ENCODE assay signal across 10 cellular contexts in the genomic region with DNA sequence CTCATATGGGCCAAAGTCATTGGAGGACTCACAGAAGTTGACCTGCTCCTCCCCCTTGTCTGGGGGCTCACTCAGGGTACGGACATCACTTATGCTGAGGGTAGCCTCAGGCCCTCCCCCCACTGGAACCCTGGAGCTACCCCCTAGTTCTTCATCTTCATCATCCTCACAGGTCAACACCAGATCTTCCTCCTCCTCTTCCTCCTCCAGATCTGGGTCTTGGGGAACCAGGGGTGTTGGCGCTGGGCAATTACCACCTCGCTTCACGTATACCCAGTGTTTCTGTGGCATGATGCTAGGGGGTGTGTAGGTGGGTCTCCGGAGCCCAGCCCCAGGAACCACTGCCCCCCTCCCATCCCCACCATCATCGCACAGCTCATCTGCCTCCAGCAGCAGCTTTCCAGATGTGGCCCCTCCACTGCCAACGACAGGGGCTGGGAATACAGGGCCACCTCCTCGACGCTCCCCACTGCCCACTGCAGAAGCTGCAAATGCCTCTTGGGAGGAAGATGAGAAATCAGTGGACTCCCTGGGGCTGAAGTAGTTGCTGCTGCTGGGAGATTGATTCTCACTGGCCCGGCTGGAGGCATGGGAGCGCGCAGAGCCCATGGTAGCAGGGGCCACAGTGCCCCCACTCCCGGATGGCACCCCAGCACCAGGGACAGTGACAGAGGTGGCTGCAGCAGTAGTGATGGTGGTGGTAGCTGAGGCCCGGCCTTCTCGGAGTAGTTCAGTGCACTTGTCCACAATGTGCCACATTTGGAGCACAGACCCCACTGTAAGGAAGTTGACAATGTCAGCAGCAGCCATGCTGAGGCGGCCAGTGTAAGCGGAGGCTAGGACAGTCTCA. TPM values are rescaled to one million over a fixed set of nuclear protein-coding genes. Genes with fewer than 3 reads are reported as not detected.
DNase-seq lines count a peak whose midpoint lies in the region; ATAC-seq and TF ChIP-seq lines count a peak whose summit lies in the region.
"Had no signal": no experiment of that assay in that cellular context is flagged by ENCODE, and none has a peak within 500 bp of the region (broad histone marks: within the 10 kb centered on the region; RNA-seq: fewer than 3 reads in every experiment).

No MANE protein-coding gene starts in this region.

- H3K4me1 Mint-ChIP-seq in activated naive CD4-positive, alpha-beta T cell treated with anti-CD3 and anti-CD28 coated beads for 36 hours (ENCODE audit: low read depth) = peaks cover 75% of the 10 kb centered on the region
- peaks cover 78% of the 10 kb centered on the region for H3K4me1 Mint-ChIP-seq in activated CD8-positive, alpha-beta T cell treated with anti-CD3 and anti-CD28 coated beads, Interleukin-2, amount 10 ng/mL, durations not matched to agents 7 days and 5 days (ENCODE audit: low read depth)

- H3K27me3 Mint-ChIP-seq in activated naive CD4-positive, alpha-beta T cell treated with anti-CD3 and anti-CD28 coated beads for 36 hours (ENCODE audit: low read depth) = no peaks in the 10 kb centered on the region
- no peaks in the 10 kb centered on the region for H3K27me3 Mint-ChIP-seq in activated CD8-positive, alpha-beta T cell treated with anti-CD3 and anti-CD28 coated beads, Interleukin-2, amount 10 ng/mL, durations not matched to agents 7 days and 5 days (ENCODE audit: low read depth)

- H3K14ac ChIP-seq in mesenchymal stem cell (ENCODE audit: low read length in 2 of 2) = no peak overlapping the region

- 95% methylated on average over 13 of the region's 17 CpGs for WGBS in mesenchymal stem cell
- WGBS in thymus = 98% methylated on average over 17 of the region's 17 CpGs
- 61 to 69% methylated on average over 10 to 17 of the region's 17 CpGs for WGBS in testis, 2 donors

- CTCF ChIA-PET in activated naive CD4-positive, alpha-beta T cell treated with anti-CD3 and anti-CD28 coated beads for 36 hours (lab: Charles Lee) = no interaction called here
- CTCF ChIA-PET in activated CD8-positive, alpha-beta T cell treated with anti-CD3 and anti-CD28 coated beads, Interleukin-2, amount 10 ng/mL, durations not matched to agents 7 days and 5 days (lab: Charles Lee) = interaction anchor here (4.6 kb wide), 1 partner anchor 29 kb away, joined by 36 read pairs; no protein-coding TSS in a partner anchor

- H4K8ac ChIP-seq in mesenchymal stem cell (ENCODE audit: low read length) = peak overlapping the region; percentile 19

- no peak for DNase-seq in activated naive CD4-positive, alpha-beta T cell treated with anti-CD3 and anti-CD28 coated beads for 36 hours
- no peak for DNase-seq in activated naive CD4-positive, alpha-beta T cell treated with anti-CD3 and anti-CD28 coated beads, Interleukin-2, amount 50 U/mL, for 16 hours
- no peak for DNase-seq in activated CD8-positive, alpha-beta T cell treated with anti-CD3 and anti-CD28 coated beads, Interleukin-2, amount 10 ng/mL, durations not matched to agents 7 days and 5 days
- no peak for DNase-seq in mesenchymal stem cell
- no peak for DNase-seq in cerebellum (ENCODE audit: low spot score)
- no peak for DNase-seq in testis
- DNase-seq: activated CD4-positive, alpha-beta T cell treated with anti-CD3 and anti-CD28 coated beads for 48 hours had no signal

- ATAC-seq in activated CD8-positive, alpha-beta T cell treated with anti-CD3 and anti-CD28 coated beads, Interleukin-2, amount 10 ng/mL, durations not matched to agents 7 days and 5 days = no peak
- ATAC-seq in GM18858 (IDR thresholded peaks at IDR 0.05; ENCODE audit: unreplicated experiment) = no peak
- ATAC-seq: left lobe of liver had no signal

- TF ChIP-seq POLR2A in testis (IDR thresholded peaks at IDR 0.05) = no peak

- no peak for TF ChIP-seq CTCF in testis (IDR thresholded peaks at IDR 0.05)

- no peak overlapping the region for H2BK120ac ChIP-seq in mesenchymal stem cell (ENCODE audit: low read depth, low read length)

- H3K9me3 Mint-ChIP-seq in activated naive CD4-positive, alpha-beta T cell treated with anti-CD3 and anti-CD28 coated beads for 36 hours = no peaks in the 10 kb centered on the region
- no peaks in the 10 kb centered on the region for H3K9me3 Mint-ChIP-seq in activated CD8-positive, alpha-beta T cell treated with anti-CD3 and anti-CD28 coated beads, Interleukin-2, amount 10 ng/mL, durations not matched to agents 7 days and 5 days (ENCODE audit: insufficient read depth)

- H3K36me3 ChIP-seq in mesenchymal stem cell (ENCODE audit: control insufficient read depth in 1 of 2, insufficient read depth in 2 of 2, low read depth in 1 of 2, low read length in 2 of 2) = peaks cover 39 to 44% of the 10 kb centered on the region in 2 experiments
- peaks cover 23% of the 10 kb centered on the region for H3K36me3 ChIP-seq in thymus (ENCODE audit: control insufficient read depth, insufficient read depth)
- no peaks in the 10 kb centered on the region for H3K36me3 ChIP-seq in testis (ENCODE audit: low read depth, missing control alignments)

- peaks cover 41% of the 10 kb centered on the region for H3K36me3 Mint-ChIP-seq in activated naive CD4-positive, alpha-beta T cell treated with anti-CD3 and anti-CD28 coated beads for 36 hours (ENCODE audit: low read depth)
- peaks cover 78% of the 10 kb centered on the region for H3K36me3 Mint-ChIP-seq in activated CD8-positive, alpha-beta T cell treated with anti-CD3 and anti-CD28 coated beads, Interleukin-2, amount 10 ng/mL, durations not matched to agents 7 days and 5 days (ENCODE audit: low read depth)

- H3K4me3 Mint-ChIP-seq in activated naive CD4-positive, alpha-beta T cell treated with anti-CD3 and anti-CD28 coated beads for 36 hours = peak overlapping the region; percentile 99
- H3K4me3 Mint-ChIP-seq in activated CD8-positive, alpha-beta T cell treated with anti-CD3 and anti-CD28 coated beads, Interleukin-2, amount 10 ng/mL, durations not matched to agents 7 days and 5 days = peak overlapping the region; percentile 99

- no peak overlapping the region for H4K91ac ChIP-seq in mesenchymal stem cell (ENCODE audit: low read length)

- POLR2A ChIA-PET in activated CD8-positive, alpha-beta T cell treated with anti-CD3 and anti-CD28 coated beads, Interleukin-2, amount 10 ng/mL, durations not matched to agents 7 days and 5 days (lab: Charles Lee) = interaction anchor here (1.1 to 4.0 kb wide), 2 partner anchors 28 to 113 kb away, joined by 3 to 34 read pairs; no protein-coding TSS in a partner anchor

- no peaks in the 10 kb centered on the region for H3K9me3 ChIP-seq in mesenchymal stem cell (ENCODE audit: control insufficient read depth, low read length)
- no peaks in the 10 kb centered on the region for H3K9me3 ChIP-seq in thymus (ENCODE audit: control insufficient read depth)
- no peaks in the 10 kb centered on the region for H3K9me3 ChIP-seq in testis

- no peak overlapping the region for H2AK5ac ChIP-seq in mesenchymal stem cell (ENCODE audit: low read length, severe bottlenecking)

- no peak overlapping the region for H3K27ac Mint-ChIP-seq in activated naive CD4-positive, alpha-beta T cell treated with anti-CD3 and anti-CD28 coated beads for 36 hours
- peak overlapping the region; percentile 74 for H3K27ac Mint-ChIP-seq in activated CD8-positive, alpha-beta T cell treated with anti-CD3 and anti-CD28 coated beads, Interleukin-2, amount 10 ng/mL, durations not matched to agents 7 days and 5 days

- intact Hi-C loops in activated naive CD4-positive, alpha-beta T cell treated with anti-CD3 and anti-CD28 coated beads for 36 hours (cut with micrococcal nuclease) = loop anchor here (2.0 to 10.0 kb wide), 2 partner anchors 67 to 471 kb away; partner anchors contain the start of gene PSMB8
- intact Hi-C loops in testis (cut with DNase I; ENCODE audit: low total_unique reads) = loop anchor here (10.0 kb wide), 2 partner anchors 99 to 111 kb away; partner anchors contain the start of genes CUTA, HSD17B8, PHF1 and RING1

- no peak overlapping the region for H3K4ac ChIP-seq in mesenchymal stem cell (ENCODE audit: low read depth in 1 of 2, low read length in 2 of 2)

- H2AFZ ChIP-seq in mesenchymal stem cell (ENCODE audit: low read depth, low read length) = no peak overlapping the region

- H3K9ac ChIP-seq in mesenchymal stem cell (ENCODE audit: low read length) = no peak overlapping the region

- H3K4me3 ChIP-seq in mesenchymal stem cell (ENCODE audit: insufficient read depth in 1 of 2, low read depth in 1 of 2, low read length in 2 of 2) (no peak overlapping the region), thymus (ENCODE audit: low read length) (no peak overlapping the region), testis (no peak overlapping the region)

- H3K18ac ChIP-seq in mesenchymal stem cell (ENCODE audit: low read depth in 1 of 2, low read length in 2 of 2) = no peak overlapping the region

- no peak overlapping the region for H3K4me2 ChIP-seq in mesenchymal stem cell (ENCODE audit: low read length, poor library complexity, severe bottlenecking)

- H2BK5ac ChIP-seq in mesenchymal stem cell (ENCODE audit: low read depth, low read length, poor library complexity, severe bottlenecking) = no peak overlapping the region

- H3K23ac ChIP-seq in mesenchymal stem cell (ENCODE audit: low read length in 2 of 2) = no peak overlapping the region

- no peak overlapping the region for H2BK12ac ChIP-seq in mesenchymal stem cell (ENCODE audit: low read length in 2 of 2)

- no peak overlapping the region for H2BK15ac ChIP-seq in mesenchymal stem cell (ENCODE audit: low read depth, poor library complexity, severe bottlenecking)

- H3K27ac ChIP-seq in mesenchymal stem cell (ENCODE audit: low read length, poor library complexity, severe bottlenecking) (no peak overlapping the region), thymus (ENCODE audit: low read depth) (peak overlapping the region; percentile 26), testis (peak overlapping the region in 1 of 2 donors; percentile 97)

- H3K4me1 ChIP-seq in mesenchymal stem cell (ENCODE audit: control insufficient read depth, insufficient read depth, low read depth, low read length) (peaks cover 41% of the 10 kb centered on the region), thymus (ENCODE audit: control insufficient read depth, insufficient read depth, low read length) (peaks cover 19% of the 10 kb centered on the region), testis (peaks cover 49% of the 10 kb centered on the region)

- H3K27me3 ChIP-seq in mesenchymal stem cell (ENCODE audit: control insufficient read depth in 1 of 2, insufficient read depth in 1 of 2, low read length in 2 of 2) (no peaks in the 10 kb centered on the region), thymus (ENCODE audit: control insufficient read depth, insufficient read depth) (no peaks in the 10 kb centered on the region), testis (no peaks in the 10 kb centered on the region)

- peaks cover 23% of the 10 kb centered on the region for H3K79me1 ChIP-seq in mesenchymal stem cell (replicated peaks; ENCODE audit: low read length, poor library complexity, severe bottlenecking)

RNA-seq across cellular contexts. Expression of gene ZBTB22, which starts 1.6 kb away (rescaled TPM):
- 1 to 10 TPM; 8.8 to 9.0 TPM for total RNA-seq in activated naive CD4-positive, alpha-beta T cell treated with anti-CD3 and anti-CD28 coated beads for 36 hours
- total RNA-seq in activated CD8-positive, alpha-beta T cell treated with anti-CD3 and anti-CD28 coated beads, Interleukin-2, amount 10 ng/mL, durations not matched to agents 7 days and 5 days = 10 to 100 TPM; 10.7 to 11.1 TPM
- 11.3 TPM for polyA plus RNA-seq in mesenchymal stem cell (2013, experiment 1 of 2)
- 10.6 TPM for polyA plus RNA-seq in mesenchymal stem cell (2013, experiment 2 of 2)
- 15.5 TPM for polyA plus RNA-seq in thymus
- total RNA-seq in cerebellum = 17.7 TPM
- total RNA-seq in testis = 10 to 100 TPM; 13.4 to 17.1 TPM
- 15.2 TPM for polyA plus RNA-seq in testis (ENCODE audit: insufficient read depth, low read depth, low replicate concordance)

RNA-seq across cellular contexts. Expression of gene TAPBP, which starts 2.1 kb away (rescaled TPM):
- total RNA-seq in activated naive CD4-positive, alpha-beta T cell treated with anti-CD3 and anti-CD28 coated beads for 36 hours = 100 to 1,000 TPM; 184 TPM
- total RNA-seq in activated CD8-positive, alpha-beta T cell treated with anti-CD3 and anti-CD28 coated beads, Interleukin-2, amount 10 ng/mL, durations not matched to agents 7 days and 5 days = 100 to 1,000 TPM; 245 to 252 TPM
- 180 TPM for polyA plus RNA-seq in mesenchymal stem cell (2013, experiment 1 of 2)
- polyA plus RNA-seq in mesenchymal stem cell (2013, experiment 2 of 2) = 172 TPM
- polyA plus RNA-seq in thymus (57.0 TPM), testis (ENCODE audit: insufficient read depth, low read depth, low replicate concordance) (34.6 TPM)
- total RNA-seq in cerebellum (22.0 TPM), testis (100 to 1,000 TPM in 1 of 2 donors, 10 to 100 TPM in 1; 76.5 to 128 TPM)

RNA-seq across cellular contexts. Expression of gene DAXX, which starts 6.8 kb away (rescaled TPM):
- 10 to 100 TPM; 48.1 to 55.1 TPM for total RNA-seq in activated naive CD4-positive, alpha-beta T cell treated with anti-CD3 and anti-CD28 coated beads for 36 hours
- total RNA-seq in activated CD8-positive, alpha-beta T cell treated with anti-CD3 and anti-CD28 coated beads, Interleukin-2, amount 10 ng/mL, durations not matched to agents 7 days and 5 days = 100 to 1,000 TPM; 112 to 114 TPM
- polyA plus RNA-seq in mesenchymal stem cell (2013, experiment 1 of 2) = 35.8 TPM
- polyA plus RNA-seq in mesenchymal stem cell (2013, experiment 2 of 2) = 34.9 TPM
- polyA plus RNA-seq in thymus = 48.1 TPM
- total RNA-seq in cerebellum = 15.1 TPM
- total RNA-seq in testis = 10 to 100 TPM; 61.8 to 75.3 TPM
- 118 TPM for polyA plus RNA-seq in testis (ENCODE audit: insufficient read depth, low read depth, low replicate concordance)

RNA-seq across cellular contexts. Expression of gene RGL2, which starts 17.2 kb away (rescaled TPM):
- 10 to 100 TPM; 23.8 to 27.8 TPM for total RNA-seq in activated naive CD4-positive, alpha-beta T cell treated with anti-CD3 and anti-CD28 coated beads for 36 hours
- 10 to 100 TPM; 50.8 to 58.2 TPM for total RNA-seq in activated CD8-positive, alpha-beta T cell treated with anti-CD3 and anti-CD28 coated beads, Interleukin-2, amount 10 ng/mL, durations not matched to agents 7 days and 5 days
- polyA plus RNA-seq in mesenchymal stem cell (2013, experiment 1 of 2) = 36.7 TPM
- polyA plus RNA-seq in mesenchymal stem cell (2013, experiment 2 of 2) = 36.6 TPM
- polyA plus RNA-seq in thymus (120 TPM), testis (ENCODE audit: insufficient read depth, low read depth, low replicate concordance) (52.7 TPM)
- total RNA-seq in cerebellum (25.3 TPM), testis (10 to 100 TPM; 42.8 to 46.2 TPM)

RNA-seq across cellular contexts. Expression of gene PFDN6, which starts 26.6 kb away (rescaled TPM):
- 10 to 100 TPM; 67.9 to 81.3 TPM for total RNA-seq in activated naive CD4-positive, alpha-beta T cell treated with anti-CD3 and anti-CD28 coated beads for 36 hours
- total RNA-seq in activated CD8-positive, alpha-beta T cell treated with anti-CD3 and anti-CD28 coated beads, Interleukin-2, amount 10 ng/mL, durations not matched to agents 7 days and 5 days = 10 to 100 TPM; 72.0 to 78.4 TPM
- 52.4 TPM for polyA plus RNA-seq in mesenchymal stem cell (2013, experiment 1 of 2)
- 52.8 TPM for polyA plus RNA-seq in mesenchymal stem cell (2013, experiment 2 of 2)
- polyA plus RNA-seq in thymus (171 TPM), testis (ENCODE audit: insufficient read depth, low read depth, low replicate concordance) (123 TPM)
- total RNA-seq in cerebellum (17.1 TPM), testis (10 to 100 TPM; 45.5 to 56.2 TPM)
